Comparison of ENCODE assay signal across 26 cellular contexts in genomic region chr19:1699998-1700732, GRCh38. TPM values are rescaled to one million over a fixed set of nuclear protein-coding genes. Genes with fewer than 3 reads are reported as not detected.
"Had no signal": no experiment of that assay in that cellular context is flagged by ENCODE, and none has a peak within 500 bp of the region (broad histone marks: within the 10 kb centered on the region; RNA-seq: fewer than 3 reads in every experiment).

No MANE protein-coding gene starts in this region.

- ATAC-seq: activated CD4-positive, alpha-beta T cell treated with anti-CD3 and anti-CD28 coated beads for 36 hours; gastroesophageal sphincter; heart left ventricle; left lung; WTC11 had no signal

- H3K4me1 Mint-ChIP-seq: WTC11 had no signal

- H3K27ac ChIP-seq: cardiac muscle cell, esophagus muscularis mucosa, gastroesophageal sphincter, heart left ventricle, left lung, skin epidermis, stomach had no signal

- H3K4me1 ChIP-seq: gastroesophageal sphincter, heart left ventricle, left lung, stomach had no signal

- H3K4me3 Mint-ChIP-seq: activated CD4-positive, alpha-beta memory T cell treated with anti-CD3 and anti-CD28 coated beads, Interleukin-2, amount 10 ng/mL, durations not matched to agents 7 days and 5 days; activated CD4-positive, alpha-beta T cell treated with anti-CD3 and anti-CD28 coated beads for 36 hours; activated T-cell treated with anti-CD3 and anti-CD28 coated beads, Interleukin-2, amount 50 U/mL, for 24 hours; dendritic cell treated with granulocyte-macrophage colony-stimulating factor and Interleukin-4, amounts not matched to agents 40 ng/mL and 50 ng/mL, for 4 days; memory B cell; T-helper 2 cell treated with Interferon-gamma antibody and Interleukin-4, amounts not matched to agents 5 μg/mL and 100 μg/mL, for 36 hours; WTC11 had no signal

- H3K36me3 ChIP-seq: cardiac muscle cell, esophagus muscularis mucosa, gastroesophageal sphincter, heart left ventricle, left lung, stomach had no signal

- H3K4me3 ChIP-seq: cardiac muscle cell, esophagus muscularis mucosa, gastroesophageal sphincter, heart left ventricle, left lung, skin epidermis, stomach had no signal

- H3K27ac Mint-ChIP-seq: activated CD4-positive, alpha-beta memory T cell treated with anti-CD3 and anti-CD28 coated beads, Interleukin-2, amount 10 ng/mL, durations not matched to agents 7 days and 5 days; activated CD4-positive, alpha-beta T cell treated with anti-CD3 and anti-CD28 coated beads for 36 hours; activated T-cell treated with anti-CD3 and anti-CD28 coated beads, Interleukin-2, amount 50 U/mL, for 24 hours; dendritic cell treated with granulocyte-macrophage colony-stimulating factor and Interleukin-4, amounts not matched to agents 40 ng/mL and 50 ng/mL, for 4 days; memory B cell; progenitor cell of endocrine pancreas; T-helper 2 cell treated with Interferon-gamma antibody and Interleukin-4, amounts not matched to agents 5 μg/mL and 100 μg/mL, for 36 hours; WTC11 had no signal

- DNase-seq: activated CD4-positive, alpha-beta memory T cell treated with anti-CD3 and anti-CD28 coated beads, Interleukin-2, amount 10 ng/mL, durations not matched to agents 7 days and 5 days; activated CD4-positive, alpha-beta T cell treated with anti-CD3 and anti-CD28 coated beads for 36 hours; activated naive CD4-positive, alpha-beta T cell treated with anti-CD3 and anti-CD28 coated beads, Interleukin-2, amount 50 U/mL, for 16 hours; activated T-cell treated with anti-CD3 and anti-CD28 coated beads, Interleukin-2, amount 50 U/mL, for 24 hours; effector CD8-positive, alpha-beta T cell; right cardiac atrium; stomach; trophoblast cell had no signal

- FAIRE-seq: TTC549 had no signal

RNA-seq across cellular contexts. Expression of gene ONECUT3, which starts 53.1 kb away (rescaled TPM):
- total RNA-seq: activated CD4-positive, alpha-beta memory T cell treated with anti-CD3 and anti-CD28 coated beads, Interleukin-2, amount 10 ng/mL, durations not matched to agents 7 days and 5 days; activated CD4-positive, alpha-beta T cell treated with anti-CD3 and anti-CD28 coated beads for 36 hours; cardiac muscle cell; chondrocyte; esophagus muscularis mucosa; heart left ventricle; kidney epithelial cell; left lung; mononuclear cell; omental fat pad; right cardiac atrium; temporal lobe had no signal
- polyA plus RNA-seq: adipose tissue, cardiac muscle cell, heart left ventricle, right cardiac atrium had no signal
